In genomic region chr7:135262623-135263320, GRCh38 we compare ENCODE assay signal across 20 cellular contexts. TPM values are rescaled to one million over a fixed set of nuclear protein-coding genes. Genes with fewer than 3 reads are reported as not detected.
DNase-seq lines count a peak whose midpoint lies in the region; ATAC-seq and TF ChIP-seq lines count a peak whose summit lies in the region.
"Had no signal": no experiment of that assay in that cellular context is flagged by ENCODE, and none has a peak within 500 bp of the region (broad histone marks: within the 10 kb centered on the region; RNA-seq: fewer than 3 reads in every experiment).

No MANE protein-coding gene starts in this region.

- DNase-seq in NCI-H2107 treated with DMSO at 0.1 percent for 48 hours (lab: John Stamatoyannopoulos, UW; ENCODE audit: unreplicated experiment) (peak; percentile 22), kidney tubule cell (ENCODE audit: low spot score) (peak; percentile 71), NOMO-1 treated with DMSO at 0.1 percent for 48 hours (lab: John Stamatoyannopoulos, UW; ENCODE audit: unreplicated experiment) (no peak), natural killer cell (no peak)
- DNase-seq: DMS53, H7, MM.1S, NCI-H1105, NCI-H1930, NCI-H226, NCI-H526 treated with DMSO at 0.1 percent for 48 hours had no signal

- peaks cover 19% of the 10 kb centered on the region for H3K9me3 ChIP-seq in BLaER1

- no peak overlapping the region for H3K4me3 ChIP-seq in BLaER1

- H3K9me3 Mint-ChIP-seq in natural killer cell: no peaks in the 10 kb centered on the region

- peaks cover 8% of the 10 kb centered on the region in 2 donors for H3K27me3 Mint-ChIP-seq in natural killer cell (ENCODE audit: low read depth in 2 of 2)

- intact Hi-C loops in natural killer cell (cut with micrococcal nuclease): no loop called here

- no peak overlapping the region for H3K27ac ChIP-seq in BLaER1

- H3K27ac Mint-ChIP-seq in natural killer cell: no peak overlapping the region

- H3K4me1 ChIP-seq in BLaER1: peaks cover 14% of the 10 kb centered on the region; the same call in 1 of the 2 replicates

- no peaks in the 10 kb centered on the region for H4K20me1 ChIP-seq in BLaER1

- ATAC-seq in GM19023 (IDR thresholded peaks at IDR 0.05; ENCODE audit: unreplicated experiment): peak; percentile 60
- no peak for ATAC-seq in GM19351 (IDR thresholded peaks at IDR 0.05; ENCODE audit: unreplicated experiment)
- no peak for ATAC-seq in natural killer cell
- ATAC-seq in HG03354 (IDR thresholded peaks at IDR 0.05; ENCODE audit: poor library complexity, severe bottlenecking, unreplicated experiment): no peak
- ATAC-seq: Right ventricle myocardium inferior, SK-N-SH treated with all-trans-retinoic acid at 6 μM for 48 hours had no signal

- H3K36me3 ChIP-seq in BLaER1: no peaks in the 10 kb centered on the region

- peak overlapping the region; percentile 20 for H3K4me2 ChIP-seq in BLaER1

- H3K27me3 ChIP-seq in BLaER1: no peaks in the 10 kb centered on the region

- H3K9ac ChIP-seq in BLaER1: no peak overlapping the region

- no peak overlapping the region for H3K4me3 Mint-ChIP-seq in natural killer cell

- H3K36me3 Mint-ChIP-seq in natural killer cell: no peaks in the 10 kb centered on the region

- no peaks in the 10 kb centered on the region for H3K4me1 Mint-ChIP-seq in natural killer cell

- no peak for TF ChIP-seq CTCF in natural killer cell (IDR thresholded peaks at IDR 0.05)

RNA-seq across cellular contexts. Expression of gene STRA8, which starts 29.1 kb away (rescaled TPM):
- total RNA-seq in natural killer cell: not detected
- total RNA-seq: A673; G401; H7; Right ventricle myocardium inferior; T-helper 1 cell treated with Interleukin-12 subunit alpha and Interleukin-12 subunit beta and Interleukin-4 antibody, amounts not matched to agents 30 ng/mL and 1 ng/mL, for 36 hours had no signal

RNA-seq across cellular contexts. Expression of gene WDR91, which starts 51.4 kb away (rescaled TPM):
- total RNA-seq in natural killer cell: 10 to 100 TPM; 28.7 to 42.0 (median 39.2) TPM

Comparison
In these comparisons a context has a peak if more than half of its experiments do, and no peak if none do; other contexts are left out.
1. DNase-seq: peak in NCI-H2107 treated with DMSO at 0.1 percent for 48 hours (single experiment) and kidney tubule cell (single experiment); none in NOMO-1 treated with DMSO at 0.1 percent for 48 hours (single experiment) and natural killer cell (single experiment).